In genomic region chr7:44998153-44998871, GRCh38 we compare ENCODE assay signal across 10 cellular contexts. TPM values are rescaled to one million over a fixed set of nuclear protein-coding genes. Genes with fewer than 3 reads are reported as not detected.
DNase-seq lines count a peak whose midpoint lies in the region; ATAC-seq, FAIRE-seq and TF ChIP-seq lines count a peak whose summit lies in the region.
"Had no signal": no experiment of that assay in that cellular context is flagged by ENCODE, and none has a peak within 500 bp of the region (broad histone marks: within the 10 kb centered on the region; RNA-seq: fewer than 3 reads in every experiment).

No MANE protein-coding gene starts in this region.

- peak overlapping the region; percentile 99 for H3K27ac ChIP-seq in KOPT-K1 (ENCODE audit: low read depth, low read length, poor library complexity, severe bottlenecking)
- peak overlapping the region; percentile 79 for H3K27ac ChIP-seq in GM12878 (ENCODE audit: control insufficient read depth, insufficient read depth)

- intact Hi-C loops in Caco-2 (cut with micrococcal nuclease; ENCODE audit: unreplicated experiment): no loop called here
- intact Hi-C loops in GM12878 (cut with micrococcal nuclease; ENCODE audit: unreplicated experiment): no loop called here

- no peak for TF ChIP-seq EP300 in GM12878 (IDR thresholded peaks at IDR 0.05; ENCODE audit: borderline replicate concordance in 1 of 2, control insufficient read depth in 1 of 2, low read depth in 2 of 2, low read length in 2 of 2)

- in situ Hi-C loops in GM12878 (cut with MboI): no loop called here

- H3K27ac Mint-ChIP-seq in Caco-2 (ENCODE audit: unreplicated experiment): peak overlapping the region; percentile 95

- no peaks in the 10 kb centered on the region for H4K20me1 ChIP-seq in GM12878 (ENCODE audit: control insufficient read depth, insufficient read depth)

- WGBS in GM12878 (ENCODE audit: insufficient coverage, insufficient replicate concordance, low lambda C conversion rate, missing lambda C conversion rate): 84% methylated on average over 4 of the region's 4 CpGs

- FAIRE-seq in GM12878 (lab: Jason Lieb, UNC): no peak

- no peak overlapping the region; the same call in 1 of the 2 replicates for H3K9ac ChIP-seq in GM12878 (ENCODE audit: control insufficient read depth, insufficient read depth, low read length)

- H3K27me3 ChIP-seq in Caco-2 (replicated peaks; ENCODE audit: control insufficient read depth, insufficient read depth, low read length): no peaks in the 10 kb centered on the region
- H3K27me3 ChIP-seq in GM12878 (replicated peaks in 1 of 2; ENCODE audit: control insufficient read depth in 2 of 2, insufficient read depth in 2 of 2, low read length in 1 of 2): no peaks in the 10 kb centered on the region
- H3K27me3 ChIP-seq in neuron (ENCODE audit: insufficient read depth, low read length): no peaks in the 10 kb centered on the region
- H3K27me3 ChIP-seq: testis had no signal

- H3K9me3 ChIP-seq in Caco-2: no peaks in the 10 kb centered on the region
- no peaks in the 10 kb centered on the region for H3K9me3 ChIP-seq in KOPT-K1 (ENCODE audit: insufficient read depth, low read length, poor library complexity, severe bottlenecking)
- no peaks in the 10 kb centered on the region for H3K9me3 ChIP-seq in GM12878 (replicated peaks; ENCODE audit: control insufficient read depth, insufficient read depth, low read length)
- H3K9me3 ChIP-seq in neuron (ENCODE audit: low read length): no peaks in the 10 kb centered on the region
- H3K9me3 ChIP-seq: testis had no signal

- H3K4me3 Mint-ChIP-seq in Caco-2 (ENCODE audit: unreplicated experiment): peak overlapping the region; percentile 79

- SMC1A ChIA-PET in GM12878 (lab: Charles Lee; ENCODE audit: uncharacterized antibody, unreplicated experiment): interaction anchor here (0.6 to 10.5 kb wide), 6 partner anchors 18 to 558 kb away, joined by 3 to 303 read pairs (median 4); partner anchors contain the start of gene MYO1G

- no peak for TF ChIP-seq RAD21 in GM12878 (IDR thresholded peaks at IDR 0.05; ENCODE audit: insufficient read depth, low read depth, low read length)

- H3K27me3 Mint-ChIP-seq in Caco-2 (ENCODE audit: insufficient read depth, unreplicated experiment): no peaks in the 10 kb centered on the region

- POLR2A ChIA-PET in Caco-2 (lab: Charles Lee): interaction anchor here (4.1 kb wide), 1 partner anchor 12 kb away, joined by 73 read pairs; no protein-coding TSS in a partner anchor
- POLR2A ChIA-PET in GM12878 (lab: Charles Lee): interaction anchor here (0.6 to 10.5 kb wide), 8 partner anchors 15 to 365 kb away, joined by 3 to 280 read pairs (median 6); partner anchors contain the start of genes H2AZ2 and MYO1G

- ATAC-seq in GM12878 (no peak), HG02623 (IDR thresholded peaks at IDR 0.05; ENCODE audit: unreplicated experiment) (no peak), HG03469 (IDR thresholded peaks at IDR 0.05; ENCODE audit: unreplicated experiment) (no peak), GM18907 (IDR thresholded peaks at IDR 0.05; ENCODE audit: unreplicated experiment) (no peak)

- no peak for DNase-seq in Caco-2
- no peak for DNase-seq in GM12878 (ENCODE audit: low read depth, low spot score)
- DNase-seq in activated CD4-positive, alpha-beta T cell treated with anti-CD3 and anti-CD28 coated beads for 4 hours: no peak
- DNase-seq: T1000, testis had no signal

- H3K4me1 Mint-ChIP-seq in Caco-2 (ENCODE audit: low read depth, unreplicated experiment): peaks cover 16% of the 10 kb centered on the region

- no peak for TF ChIP-seq CTCF in Caco-2 (IDR thresholded peaks at IDR 0.05; ENCODE audit: insufficient read depth in 1 of 2, low read depth in 1 of 2, low read length in 1 of 2, severe bottlenecking in 1 of 2, unreplicated experiment in 1 of 2)
- no peak for TF ChIP-seq CTCF in GM12878 (IDR thresholded peaks at IDR 0.05 in 2 of 3, conservative IDR thresholded peaks at IDR 0.05 in 1 of 3; ENCODE audit: control insufficient read depth in 2 of 3, extremely low read depth in 1 of 3, insufficient read depth in 1 of 3, low read depth in 3 of 3, low read length in 3 of 3)

- CTCF ChIA-PET in Caco-2 (lab: Charles Lee) (interaction anchor here (1.5 kb wide), 1 partner anchor 75 kb away, joined by 9 read pairs; no protein-coding TSS in a partner anchor), GM12878 (lab: Yijun Ruan, JAX) (interaction anchor here (0.6 to 4.7 kb wide), 4 partner anchors 16 to 149 kb away, joined by 3 to 52 read pairs (median 5); no protein-coding TSS in a partner anchor)

- H3K4me1 ChIP-seq in Caco-2 (peaks cover 15% of the 10 kb centered on the region), GM12878 (ENCODE audit: control insufficient read depth, insufficient read depth, low read length) (peaks cover 43% of the 10 kb centered on the region), neuron (ENCODE audit: insufficient read depth, low read length) (peaks cover 11% of the 10 kb centered on the region)

- H3K79me2 ChIP-seq in GM12878 (ENCODE audit: control insufficient read depth, insufficient read depth, low read length): peaks cover 32% of the 10 kb centered on the region

- no peaks in the 10 kb centered on the region for H3K36me3 ChIP-seq in Caco-2 (ENCODE audit: control insufficient read depth, insufficient read depth, low read length)
- peaks cover 17% of the 10 kb centered on the region for H3K36me3 ChIP-seq in KOPT-K1 (ENCODE audit: insufficient read depth, low read length)
- H3K36me3 ChIP-seq in GM12878 (ENCODE audit: control insufficient read depth in 2 of 2, insufficient read depth in 2 of 2, low read length in 1 of 2): no peaks in the 10 kb centered on the region; a peak in 1 of 4 replicates
- H3K36me3 ChIP-seq in neuron (ENCODE audit: insufficient read depth, low read length): peaks cover 3% of the 10 kb centered on the region

- H2AFZ ChIP-seq in GM12878 (ENCODE audit: control insufficient read depth, low read depth, low read length): no peak overlapping the region
- peak overlapping the region; percentile 84 for H2AFZ ChIP-seq in neuron (ENCODE audit: low read depth, low read length)

- H3K4me3 ChIP-seq in Caco-2 (ENCODE audit: low read depth, low read length): peak overlapping the region; percentile 73
- peak overlapping the region; percentile 95; the same call in 1 of the 2 replicates for H3K4me3 ChIP-seq in GM12878
- H3K4me3 ChIP-seq in neuron (ENCODE audit: low read length): peak overlapping the region; percentile 65

- RAD21 ChIA-PET in GM12878 (lab: Charles Lee; ENCODE audit: unreplicated experiment): interaction anchor here (0.7 to 9.9 kb wide), 7 partner anchors 10 to 152 kb away, joined by 3 to 303 read pairs (median 7); partner anchors contain the start of genes H2AZ2 and MYO1G

- peaks cover 12% of the 10 kb centered on the region for H3K36me3 Mint-ChIP-seq in Caco-2 (ENCODE audit: insufficient read depth, unreplicated experiment)

- peak overlapping the region; percentile 68 for H3K4me2 ChIP-seq in GM12878 (ENCODE audit: control insufficient read depth, insufficient read depth)

- no peaks in the 10 kb centered on the region for H3K9me3 Mint-ChIP-seq in Caco-2 (ENCODE audit: unreplicated experiment)

- BruUV-seq in Caco-2 (replicated peaks; lab: Mats Ljungman, UMichigan) (no TSS peak), GM12878 (replicated peaks; lab: Mats Ljungman, UMichigan) (no TSS peak)

- no peak for TF ChIP-seq POLR2A in GM12878 (IDR thresholded peaks at IDR 0.05; ENCODE audit: low read depth, low read length)

TF ChIP-seq in GM12878, 131 proteins besides CTCF, POLR2A, EP300 and RAD21:
- TF ChIP-seq SREBF1 (IDR thresholded peaks at IDR 0.05; ENCODE audit: low read length) (no peak), EZH2 (IDR thresholded peaks at IDR 0.05; ENCODE audit: borderline replicate concordance, control insufficient read depth, low read depth, low read length) (no peak), ZZZ3 (IDR thresholded peaks at IDR 0.05; ENCODE audit: control insufficient read depth, insufficient read length, low read depth) (no peak)

RNA-seq across cellular contexts. Expression of gene CCM2, which starts 1.7 kb away (rescaled TPM):
- total RNA-seq in Caco-2 (2022): 28.1 and 28.2 TPM in 2 replicates
- 36.2 and 40.0 TPM in 2 replicates for total RNA-seq in GM12878 (2013; cell fraction: nucleolus; rRNA removed)
- total RNA-seq in GM12878 (2014; rRNA removed): 71.6 and 74.7 TPM in 2 replicates
- total RNA-seq in GM12878 (2014; rRNA removed; fragmentation: Illumina TruSeq; extraction: Trizol): 34.3 and 35.6 TPM in 2 replicates
- total RNA-seq in GM12878 (2021): 61.2 and 61.6 TPM in 2 replicates
- 25.8 TPM for polyA plus RNA-seq in GM12878 (2011; ENCODE audit: low read depth)
- polyA plus RNA-seq in GM12878 (2011; rRNA removed): 22.5 and 30.2 TPM in 2 replicates
- 45.3 and 56.3 TPM in 2 replicates for polyA plus RNA-seq in GM12878 (2011; cell fraction: cytosol; rRNA removed)
- 67.7 and 71.7 TPM in 2 replicates for polyA plus RNA-seq in GM12878 (2011; cell fraction: nucleus; rRNA removed)
- polyA plus RNA-seq in GM12878 (2012): 51.5 and 60.9 TPM in 2 replicates
- polyA plus RNA-seq in GM12878 (2014; fragmentation: Illumina TruSeq; extraction: Trizol): 19.1 and 36.2 TPM in 2 replicates
- 1 to 10 TPM in 1 of 2 experiments, under 1 TPM in 1; 1.00 to 4.1 TPM for polyA plus RNA-seq in GM12878 (2014; fragmentation: Nextera tagmentation; extraction: Ambion mirVana)
- 70.8 and 73.7 TPM in 2 replicates for polyA plus RNA-seq in GM12878 (2014; rRNA removed)
- 10 to 100 TPM; 75.2 to 82.3 TPM for polyA plus RNA-seq in GM12878 (2016; fragmentation: Nextera tagmentation; extraction: Ambion mirVana)
- 31.6 and 47.1 TPM in 2 replicates for polyA minus RNA-seq in GM12878 (2011; rRNA and poly(A)+ RNA removed)
- 18.2 and 29.1 TPM in 2 replicates for polyA minus RNA-seq in GM12878 (2011; cell fraction: cytosol; rRNA and poly(A)+ RNA removed)
- 15.1 and 19.7 TPM in 2 replicates for polyA minus RNA-seq in GM12878 (2011; cell fraction: nucleus; rRNA and poly(A)+ RNA removed)

RNA-seq across cellular contexts. Expression of gene MYO1G, which starts 19.5 kb away (rescaled TPM):
- total RNA-seq in Caco-2 (2022): 0.19 and 0.36 TPM in 2 replicates
- total RNA-seq in GM12878 (2013; cell fraction: nucleolus; rRNA removed): 406 and 444 TPM in 2 replicates
- total RNA-seq in GM12878 (2014; rRNA removed): 154 and 176 TPM in 2 replicates
- 63.7 and 66.1 TPM in 2 replicates for total RNA-seq in GM12878 (2014; rRNA removed; fragmentation: Illumina TruSeq; extraction: Trizol)
- 224 and 232 TPM in 2 replicates for total RNA-seq in GM12878 (2021)
- 91.4 TPM for polyA plus RNA-seq in GM12878 (2011; ENCODE audit: low read depth)
- 54.3 and 118 TPM in 2 replicates for polyA plus RNA-seq in GM12878 (2011; rRNA removed)
- 111 and 152 TPM in 2 replicates for polyA plus RNA-seq in GM12878 (2011; cell fraction: cytosol; rRNA removed)
- 518 and 587 TPM in 2 replicates for polyA plus RNA-seq in GM12878 (2011; cell fraction: nucleus; rRNA removed)
- 195 and 215 TPM in 2 replicates for polyA plus RNA-seq in GM12878 (2012)
- polyA plus RNA-seq in GM12878 (2014; fragmentation: Illumina TruSeq; extraction: Trizol): 36.1 and 77.2 TPM in 2 replicates
- polyA plus RNA-seq in GM12878 (2014; fragmentation: Nextera tagmentation; extraction: Ambion mirVana): 1 to 10 TPM; 1.8 to 3.3 TPM
- polyA plus RNA-seq in GM12878 (2014; rRNA removed): 150 and 184 TPM in 2 replicates
- polyA plus RNA-seq in GM12878 (2016; fragmentation: Nextera tagmentation; extraction: Ambion mirVana): 100 to 1,000 TPM; 185 to 216 TPM
- 230 and 324 TPM in 2 replicates for polyA minus RNA-seq in GM12878 (2011; rRNA and poly(A)+ RNA removed)
- 97.1 and 110 TPM in 2 replicates for polyA minus RNA-seq in GM12878 (2011; cell fraction: cytosol; rRNA and poly(A)+ RNA removed)
- 238 and 294 TPM in 2 replicates for polyA minus RNA-seq in GM12878 (2011; cell fraction: nucleus; rRNA and poly(A)+ RNA removed)

Comparison
In these comparisons a context has a peak if more than half of its experiments do, and no peak if none do; other contexts are left out.
1. RNA of gene MYO1G, which starts 19.5 kb away (total RNA-seq): 63.7 to 444 TPM in GM12878; 0.19 to 0.36 TPM in Caco-2; every median in the first group is over 10 times any median in the second.
2. Peak in every context shown above with its lines, with median percentiles within 50 percentile points of each other: H3K4me3 ChIP-seq.